ENCODE assay signal across 1 cellular context in the genomic region with DNA sequence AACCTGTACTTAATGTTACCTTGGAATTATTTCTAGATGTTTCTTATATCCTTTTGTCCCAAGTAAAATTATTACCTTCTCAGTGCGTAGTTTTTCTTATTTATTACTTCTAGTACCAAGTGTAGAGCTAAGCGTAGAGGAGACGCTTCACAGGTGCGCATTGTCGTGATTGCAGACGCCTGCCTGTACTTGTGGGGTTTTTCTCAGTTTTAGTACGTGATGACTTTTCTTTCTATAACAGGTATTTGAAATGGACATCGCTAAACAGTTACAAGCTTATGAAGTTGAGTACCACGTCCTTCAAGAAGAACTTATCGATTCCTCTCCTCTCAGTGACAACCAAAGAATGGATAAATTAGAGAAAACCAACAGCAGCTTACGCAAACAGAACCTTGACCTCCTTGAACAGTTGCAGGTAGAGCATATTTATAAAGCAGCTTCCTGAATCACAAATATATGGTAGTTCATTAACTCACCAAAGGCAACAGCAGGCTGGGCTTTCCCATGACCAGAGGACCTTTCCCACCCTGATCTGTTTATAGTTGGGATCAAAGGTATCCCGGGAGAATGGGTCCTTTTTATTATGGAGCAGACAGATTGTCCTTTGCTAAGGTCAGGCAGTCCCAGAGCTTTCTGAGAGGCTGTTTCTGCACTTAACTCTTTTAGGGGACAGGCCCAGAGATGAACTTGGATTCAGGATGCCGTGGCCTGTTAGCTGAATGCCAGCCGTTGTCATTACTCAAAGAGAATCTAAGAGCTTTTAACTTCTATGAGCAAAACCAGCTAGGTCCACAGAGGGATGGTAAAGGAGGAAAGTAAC.
TF ChIP-seq lines count a peak whose summit lies in the region.

No MANE protein-coding gene starts in this region.

TF ChIP-seq in HepG2, 621 proteins besides CTCF, POLR2A, EP300 and RAD21 (continued from another document and continues in another):
- TF ChIP-seq RBM39 (IDR thresholded peaks at IDR 0.05; ENCODE audit: low read depth, low read length, poor library complexity, severe bottlenecking) = no peak
- TF ChIP-seq EEA1 (CRISPR knock-in tag; IDR thresholded peaks at IDR 0.05; ENCODE audit: borderline replicate concordance) = no peak
- no peak; the same call in 1 of the 2 replicates for TF ChIP-seq JDP2 (CRISPR knock-in tag; IDR thresholded peaks at IDR 0.05; ENCODE audit: borderline replicate concordance)
- TF ChIP-seq RELA (CRISPR knock-in tag; IDR thresholded peaks at IDR 0.05) = peak; percentile 93; the same call in 1 of the 2 replicates
- no peak for TF ChIP-seq ZBTB2 (CRISPR knock-in tag; IDR thresholded peaks at IDR 0.05; ENCODE audit: low read depth)
- TF ChIP-seq EED (CRISPR knock-in tag; IDR thresholded peaks at IDR 0.05) = no peak
- no peak; the same call in 1 of the 2 replicates for TF ChIP-seq ZNF552 (CRISPR knock-in tag; IDR thresholded peaks at IDR 0.05; ENCODE audit: borderline replicate concordance)
- TF ChIP-seq, protein P1, sequence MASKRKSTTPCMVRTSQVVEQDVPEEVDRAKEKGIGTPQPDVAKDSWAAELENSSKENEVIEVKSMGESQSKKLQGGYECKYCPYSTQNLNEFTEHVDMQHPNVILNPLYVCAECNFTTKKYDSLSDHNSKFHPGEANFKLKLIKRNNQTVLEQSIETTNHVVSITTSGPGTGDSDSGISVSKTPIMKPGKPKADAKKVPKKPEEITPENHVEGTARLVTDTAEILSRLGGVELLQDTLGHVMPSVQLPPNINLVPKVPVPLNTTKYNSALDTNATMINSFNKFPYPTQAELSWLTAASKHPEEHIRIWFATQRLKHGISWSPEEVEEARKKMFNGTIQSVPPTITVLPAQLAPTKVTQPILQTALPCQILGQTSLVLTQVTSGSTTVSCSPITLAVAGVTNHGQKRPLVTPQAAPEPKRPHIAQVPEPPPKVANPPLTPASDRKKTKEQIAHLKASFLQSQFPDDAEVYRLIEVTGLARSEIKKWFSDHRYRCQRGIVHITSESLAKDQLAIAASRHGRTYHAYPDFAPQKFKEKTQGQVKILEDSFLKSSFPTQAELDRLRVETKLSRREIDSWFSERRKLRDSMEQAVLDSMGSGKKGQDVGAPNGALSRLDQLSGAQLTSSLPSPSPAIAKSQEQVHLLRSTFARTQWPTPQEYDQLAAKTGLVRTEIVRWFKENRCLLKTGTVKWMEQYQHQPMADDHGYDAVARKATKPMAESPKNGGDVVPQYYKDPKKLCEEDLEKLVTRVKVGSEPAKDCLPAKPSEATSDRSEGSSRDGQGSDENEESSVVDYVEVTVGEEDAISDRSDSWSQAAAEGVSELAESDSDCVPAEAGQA (IDR thresholded peaks at IDR 0.05; ENCODE audit: low read depth) = 0 out of 2 replicates have a peak, but pooled peaks have one; percentile 24
- TF ChIP-seq, protein P1 (CRISPR knock-in tag; IDR thresholded peaks at IDR 0.05; ENCODE audit: borderline replicate concordance) = peak; percentile 43; the same call in 1 of the 2 replicates
- TF ChIP-seq, protein P2, sequence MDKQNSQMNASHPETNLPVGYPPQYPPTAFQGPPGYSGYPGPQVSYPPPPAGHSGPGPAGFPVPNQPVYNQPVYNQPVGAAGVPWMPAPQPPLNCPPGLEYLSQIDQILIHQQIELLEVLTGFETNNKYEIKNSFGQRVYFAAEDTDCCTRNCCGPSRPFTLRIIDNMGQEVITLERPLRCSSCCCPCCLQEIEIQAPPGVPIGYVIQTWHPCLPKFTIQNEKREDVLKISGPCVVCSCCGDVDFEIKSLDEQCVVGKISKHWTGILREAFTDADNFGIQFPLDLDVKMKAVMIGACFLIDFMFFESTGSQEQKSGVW (CRISPR knock-in tag; IDR thresholded peaks at IDR 0.05; ENCODE audit: borderline replicate concordance) = peak; percentile 73; the same call in 1 of the 2 replicates
- TF ChIP-seq ZNF451 (CRISPR knock-in tag; IDR thresholded peaks at IDR 0.05) = no peak
- no peak for TF ChIP-seq ZNF367 (CRISPR knock-in tag; IDR thresholded peaks at IDR 0.05; ENCODE audit: borderline replicate concordance)
- TF ChIP-seq RXRA (CRISPR knock-in tag; IDR thresholded peaks at IDR 0.05) = peak; percentile 97; the same call in 1 of the 2 replicates
- peak; percentile 27; the same call in 1 of the 2 replicates for TF ChIP-seq ZSCAN12 (CRISPR knock-in tag; IDR thresholded peaks at IDR 0.05)
- TF ChIP-seq HNF4G (IDR thresholded peaks at IDR 0.05; ENCODE audit: borderline replicate concordance, low read depth, low read length) = peak; percentile 99
- no peak; the same call in none of the 2 replicates for TF ChIP-seq HNF4G (CRISPR knock-in tag; IDR thresholded peaks at IDR 0.05; ENCODE audit: borderline replicate concordance, low read depth)
- TF ChIP-seq ZFP37 (CRISPR knock-in tag; IDR thresholded peaks at IDR 0.05; ENCODE audit: borderline replicate concordance) = 0 out of 2 replicates have a peak, but pooled peaks have one; percentile 31
- TF ChIP-seq, protein P3, sequence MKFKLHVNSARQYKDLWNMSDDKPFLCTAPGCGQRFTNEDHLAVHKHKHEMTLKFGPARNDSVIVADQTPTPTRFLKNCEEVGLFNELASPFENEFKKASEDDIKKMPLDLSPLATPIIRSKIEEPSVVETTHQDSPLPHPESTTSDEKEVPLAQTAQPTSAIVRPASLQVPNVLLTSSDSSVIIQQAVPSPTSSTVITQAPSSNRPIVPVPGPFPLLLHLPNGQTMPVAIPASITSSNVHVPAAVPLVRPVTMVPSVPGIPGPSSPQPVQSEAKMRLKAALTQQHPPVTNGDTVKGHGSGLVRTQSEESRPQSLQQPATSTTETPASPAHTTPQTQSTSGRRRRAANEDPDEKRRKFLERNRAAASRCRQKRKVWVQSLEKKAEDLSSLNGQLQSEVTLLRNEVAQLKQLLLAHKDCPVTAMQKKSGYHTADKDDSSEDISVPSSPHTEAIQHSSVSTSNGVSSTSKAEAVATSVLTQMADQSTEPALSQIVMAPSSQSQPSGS (CRISPR knock-in tag; IDR thresholded peaks at IDR 0.05) = peak; percentile 95
- peak; percentile 85 for TF ChIP-seq FOSL2 (CRISPR knock-in tag; IDR thresholded peaks at IDR 0.05)
- no peak for TF ChIP-seq SMAD9 (CRISPR knock-in tag; IDR thresholded peaks at IDR 0.05)
- peak; percentile 94 for TF ChIP-seq SOX13 (IDR thresholded peaks at IDR 0.05)
- peak in 1 of 2 experiments; percentile 96; a peak in 2 of 4 replicates for TF ChIP-seq SOX13 (CRISPR knock-in tag; conservative IDR thresholded peaks at IDR 0.05 in 1 of 2, IDR thresholded peaks at IDR 0.05 in 1 of 2)
- TF ChIP-seq PRMT3 (CRISPR knock-in tag; IDR thresholded peaks at IDR 0.05; ENCODE audit: borderline replicate concordance, low read depth) = no peak
- TF ChIP-seq IKZF1 (IDR thresholded peaks at IDR 0.05) = no peak
- TF ChIP-seq GTF3A (CRISPR knock-in tag; conservative IDR thresholded peaks at IDR 0.05) = no peak
- peak; percentile 64; the same call in 1 of the 2 replicates for TF ChIP-seq TGIF2 (CRISPR knock-in tag; IDR thresholded peaks at IDR 0.05)
- TF ChIP-seq, protein P4, sequence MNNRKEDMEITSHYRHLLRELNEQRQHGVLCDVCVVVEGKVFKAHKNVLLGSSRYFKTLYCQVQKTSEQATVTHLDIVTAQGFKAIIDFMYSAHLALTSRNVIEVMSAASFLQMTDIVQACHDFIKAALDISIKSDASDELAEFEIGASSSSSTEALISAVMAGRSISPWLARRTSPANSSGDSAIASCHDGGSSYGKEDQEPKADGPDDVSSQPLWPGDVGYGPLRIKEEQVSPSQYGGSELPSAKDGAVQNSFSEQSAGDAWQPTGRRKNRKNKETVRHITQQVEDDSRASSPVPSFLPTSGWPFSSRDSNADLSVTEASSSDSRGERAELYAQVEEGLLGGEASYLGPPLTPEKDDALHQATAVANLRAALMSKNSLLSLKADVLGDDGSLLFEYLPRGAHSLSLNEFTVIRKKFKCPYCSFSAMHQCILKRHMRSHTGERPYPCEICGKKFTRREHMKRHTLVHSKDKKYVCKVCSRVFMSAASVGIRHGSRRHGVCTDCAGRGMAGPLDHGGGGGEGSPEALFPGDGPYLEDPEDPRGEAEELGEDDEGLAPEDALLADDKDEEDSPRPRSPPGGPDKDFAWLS (CRISPR knock-in tag; IDR thresholded peaks at IDR 0.05; ENCODE audit: borderline replicate concordance) = no peak
- TF ChIP-seq ZNF317 (CRISPR knock-in tag; IDR thresholded peaks at IDR 0.05) = peak; percentile 80
- TF ChIP-seq, protein P5, sequence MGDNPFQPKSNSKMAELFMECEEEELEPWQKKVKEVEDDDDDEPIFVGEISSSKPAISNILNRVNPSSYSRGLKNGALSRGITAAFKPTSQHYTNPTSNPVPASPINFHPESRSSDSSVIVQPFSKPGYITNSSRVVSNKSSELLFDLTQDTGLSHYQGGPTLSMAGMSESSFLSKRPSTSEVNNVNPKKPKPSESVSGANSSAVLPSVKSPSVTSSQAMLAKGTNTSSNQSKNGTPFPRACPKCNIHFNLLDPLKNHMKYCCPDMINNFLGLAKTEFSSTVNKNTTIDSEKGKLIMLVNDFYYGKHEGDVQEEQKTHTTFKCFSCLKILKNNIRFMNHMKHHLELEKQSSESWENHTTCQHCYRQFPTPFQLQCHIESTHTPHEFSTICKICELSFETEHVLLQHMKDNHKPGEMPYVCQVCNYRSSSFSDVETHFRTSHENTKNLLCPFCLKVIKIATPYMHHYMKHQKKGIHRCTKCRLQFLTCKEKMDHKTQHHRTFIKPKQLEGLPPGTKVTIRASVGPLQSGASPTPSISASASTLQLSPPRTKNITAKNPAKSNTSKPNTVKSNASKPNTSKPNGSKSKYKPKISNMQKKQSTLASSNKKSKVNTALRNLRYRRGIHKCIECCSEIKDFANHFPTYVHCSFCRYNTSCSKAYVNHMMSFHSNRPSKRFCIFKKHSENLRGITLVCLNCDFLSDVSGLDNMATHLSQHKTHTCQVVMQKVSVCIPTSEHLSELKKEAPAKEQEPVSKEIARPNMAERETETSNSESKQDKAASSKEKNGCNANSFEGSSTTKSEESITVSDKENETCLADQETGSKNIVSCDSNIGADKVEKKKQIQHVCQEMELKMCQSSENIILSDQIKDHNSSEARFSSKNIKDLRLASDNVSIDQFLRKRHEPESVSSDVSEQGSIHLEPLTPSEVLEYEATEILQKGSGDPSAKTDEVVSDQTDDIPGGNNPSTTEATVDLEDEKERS (CRISPR knock-in tag; IDR thresholded peaks at IDR 0.05) = peak; percentile 80
- TF ChIP-seq ZFP41 (CRISPR knock-in tag; IDR thresholded peaks at IDR 0.05; ENCODE audit: borderline replicate concordance) = no peak
- TF ChIP-seq SAFB2 (CRISPR knock-in tag; IDR thresholded peaks at IDR 0.05; ENCODE audit: borderline replicate concordance, low read depth) = no peak; the same call in 1 of the 2 replicates
- TF ChIP-seq TCF12 (IDR thresholded peaks at IDR 0.05) = no peak
- peak; percentile 99 for TF ChIP-seq TCF12 (CRISPR knock-in tag; IDR thresholded peaks at IDR 0.05)
- TF ChIP-seq, protein P6, sequence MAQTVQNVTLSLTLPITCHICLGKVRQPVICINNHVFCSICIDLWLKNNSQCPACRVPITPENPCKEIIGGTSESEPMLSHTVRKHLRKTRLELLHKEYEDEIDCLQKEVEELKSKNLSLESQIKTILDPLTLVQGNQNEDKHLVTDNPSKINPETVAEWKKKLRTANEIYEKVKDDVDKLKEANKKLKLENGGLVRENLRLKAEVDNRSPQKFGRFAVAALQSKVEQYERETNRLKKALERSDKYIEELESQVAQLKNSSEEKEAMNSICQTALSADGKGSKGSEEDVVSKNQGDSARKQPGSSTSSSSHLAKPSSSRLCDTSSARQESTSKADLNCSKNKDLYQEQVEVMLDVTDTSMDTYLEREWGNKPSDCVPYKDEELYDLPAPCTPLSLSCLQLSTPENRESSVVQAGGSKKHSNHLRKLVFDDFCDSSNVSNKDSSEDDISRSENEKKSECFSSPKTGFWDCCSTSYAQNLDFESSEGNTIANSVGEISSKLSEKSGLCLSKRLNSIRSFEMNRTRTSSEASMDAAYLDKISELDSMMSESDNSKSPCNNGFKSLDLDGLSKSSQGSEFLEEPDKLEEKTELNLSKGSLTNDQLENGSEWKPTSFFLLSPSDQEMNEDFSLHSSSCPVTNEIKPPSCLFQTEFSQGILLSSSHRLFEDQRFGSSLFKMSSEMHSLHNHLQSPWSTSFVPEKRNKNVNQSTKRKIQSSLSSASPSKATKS (CRISPR knock-in tag; IDR thresholded peaks at IDR 0.05) = peak; percentile 99
- TF ChIP-seq, protein P7, sequence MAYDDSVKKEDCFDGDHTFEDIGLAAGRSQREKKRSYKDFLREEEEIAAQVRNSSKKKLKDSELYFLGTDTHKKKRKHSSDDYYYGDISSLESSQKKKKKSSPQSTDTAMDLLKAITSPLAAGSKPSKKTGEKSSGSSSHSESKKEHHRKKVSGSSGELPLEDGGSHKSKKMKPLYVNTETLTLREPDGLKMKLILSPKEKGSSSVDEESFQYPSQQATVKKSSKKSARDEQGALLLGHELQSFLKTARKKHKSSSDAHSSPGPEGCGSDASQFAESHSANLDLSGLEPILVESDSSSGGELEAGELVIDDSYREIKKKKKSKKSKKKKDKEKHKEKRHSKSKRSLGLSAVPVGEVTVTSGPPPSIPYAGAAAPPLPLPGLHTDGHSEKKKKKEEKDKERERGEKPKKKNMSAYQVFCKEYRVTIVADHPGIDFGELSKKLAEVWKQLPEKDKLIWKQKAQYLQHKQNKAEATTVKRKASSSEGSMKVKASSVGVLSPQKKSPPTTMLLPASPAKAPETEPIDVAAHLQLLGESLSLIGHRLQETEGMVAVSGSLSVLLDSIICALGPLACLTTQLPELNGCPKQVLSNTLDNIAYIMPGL (CRISPR knock-in tag; IDR thresholded peaks at IDR 0.05; ENCODE audit: borderline replicate concordance in 1 of 2, low read depth in 1 of 2) = 0 out of 4 replicates have a peak, but pooled peaks of 1 of the 2 experiments have one; percentile 33
- peak; percentile 95 for TF ChIP-seq ZEB1 (IDR thresholded peaks at IDR 0.05; ENCODE audit: insufficient replicate concordance, low read depth)
- no peak for TF ChIP-seq KLF12 (CRISPR knock-in tag; IDR thresholded peaks at IDR 0.05; ENCODE audit: borderline replicate concordance)
- no peak for TF ChIP-seq CHD2 (IDR thresholded peaks at IDR 0.05; ENCODE audit: low read depth, low read length)
